ENCODE assay signal across 1 cellular context in genomic region chr10:112675560-112676083, GRCh38.
TF ChIP-seq lines count a peak whose summit lies in the region.

No MANE protein-coding gene starts in this region.

TF ChIP-seq in K562, 482 proteins besides CTCF, POLR2A, EP300 and RAD21 (continued from another document):
- no peak for TF ChIP-seq ELF2 (CRISPR knock-in tag; IDR thresholded peaks at IDR 0.05)
- no peak for TF ChIP-seq FOXP4 (CRISPR knock-in tag; IDR thresholded peaks at IDR 0.05; ENCODE audit: borderline replicate concordance)
- TF ChIP-seq KLF1 (tag; IDR thresholded peaks at IDR 0.05): no peak
- TF ChIP-seq FOXJ3 (CRISPR knock-in tag; IDR thresholded peaks at IDR 0.05): no peak
- no peak for TF ChIP-seq STAG1 (CRISPR knock-in tag; IDR thresholded peaks at IDR 0.05; ENCODE audit: borderline replicate concordance)
- TF ChIP-seq CBX8 (IDR thresholded peaks at IDR 0.05; ENCODE audit: borderline replicate concordance, extremely low read depth, low read depth, low read length, poor library complexity, severe bottlenecking): no peak
- TF ChIP-seq UBTF (IDR thresholded peaks at IDR 0.05; ENCODE audit: borderline replicate concordance in 1 of 2, low read depth in 2 of 2, low read length in 2 of 2): no peak
- TF ChIP-seq ZBTB7A (IDR thresholded peaks at IDR 0.05; ENCODE audit: borderline replicate concordance, control insufficient read depth, low read depth, low read length): no peak
- no peak for TF ChIP-seq KLF10 (CRISPR knock-in tag; IDR thresholded peaks at IDR 0.05)
- peak; percentile 65 for TF ChIP-seq ARID1B (IDR thresholded peaks at IDR 0.05)
- TF ChIP-seq BMI1 (IDR thresholded peaks at IDR 0.05; ENCODE audit: low read length): no peak
- TF ChIP-seq, protein P1, sequence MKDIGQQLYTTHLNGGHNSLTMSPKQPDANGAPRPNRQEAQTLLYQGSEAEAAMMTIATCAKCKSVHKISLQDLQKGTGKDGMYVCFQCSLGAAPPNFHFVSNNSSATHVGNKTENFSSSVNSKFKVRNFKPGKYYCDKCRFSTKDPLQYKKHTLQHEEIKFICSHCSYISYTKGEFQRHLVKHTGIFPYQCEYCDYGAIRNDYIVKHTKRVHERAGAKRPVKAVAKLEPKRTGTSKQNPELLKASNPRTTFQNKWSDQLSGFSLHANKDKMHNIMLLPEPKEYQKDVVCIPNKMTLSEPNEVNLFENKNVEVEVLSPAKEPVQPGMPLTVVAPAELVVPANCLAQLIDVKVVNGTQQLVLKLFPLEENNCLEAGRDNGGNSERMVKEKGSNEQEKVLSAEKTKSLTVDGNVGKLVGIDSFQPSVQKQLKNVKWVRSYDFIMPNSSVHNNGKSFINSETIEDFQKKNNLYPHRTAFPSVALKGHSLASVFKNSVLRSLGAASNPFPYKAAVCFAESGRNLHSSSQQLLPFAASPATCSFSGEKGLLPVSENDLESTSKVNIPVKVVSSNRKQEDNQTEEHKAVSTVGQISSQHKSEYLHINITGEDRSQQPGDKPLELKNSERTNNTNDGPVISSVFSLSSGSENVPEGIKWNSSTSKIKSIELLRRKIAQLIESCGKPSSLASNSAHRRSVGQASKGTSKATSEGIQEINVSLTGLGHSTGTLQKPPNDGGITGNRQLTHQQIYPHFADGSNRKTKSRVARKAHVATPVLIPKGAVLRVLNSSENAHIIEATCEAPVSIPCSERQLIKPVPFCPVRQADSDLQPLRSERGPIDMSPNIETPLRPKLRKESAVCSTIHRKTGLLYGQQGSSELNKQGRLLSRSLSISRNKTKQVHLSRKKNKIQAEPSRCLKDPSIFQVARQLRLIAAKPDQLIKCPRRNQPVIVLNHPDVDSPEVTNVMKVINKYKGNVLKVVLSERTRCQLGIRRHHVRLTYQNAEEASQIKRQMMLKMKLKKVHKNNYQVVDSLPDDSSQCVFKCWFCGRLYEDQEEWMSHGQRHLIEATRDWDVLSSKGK (CRISPR knock-in tag; IDR thresholded peaks at IDR 0.05): no peak
- no peak for TF ChIP-seq ARID2 (IDR thresholded peaks at IDR 0.05)
- TF ChIP-seq CBX5 (IDR thresholded peaks at IDR 0.05; ENCODE audit: borderline replicate concordance, low read depth): no peak
- TF ChIP-seq RBM39 (optimal IDR thresholded peaks at IDR 0.05; ENCODE audit: low read depth, low read length): no peak
- TF ChIP-seq FOXK1 (CRISPR knock-in tag; IDR thresholded peaks at IDR 0.05; ENCODE audit: borderline replicate concordance): no peak
- no peak for TF ChIP-seq MEIS2 (IDR thresholded peaks at IDR 0.05; ENCODE audit: partially characterized antibody)
- no peak for TF ChIP-seq ZNF644 (tag; IDR thresholded peaks at IDR 0.05; ENCODE audit: low read depth)
- TF ChIP-seq BACH1 (tag; IDR thresholded peaks at IDR 0.05): no peak
- TF ChIP-seq, protein P2, sequence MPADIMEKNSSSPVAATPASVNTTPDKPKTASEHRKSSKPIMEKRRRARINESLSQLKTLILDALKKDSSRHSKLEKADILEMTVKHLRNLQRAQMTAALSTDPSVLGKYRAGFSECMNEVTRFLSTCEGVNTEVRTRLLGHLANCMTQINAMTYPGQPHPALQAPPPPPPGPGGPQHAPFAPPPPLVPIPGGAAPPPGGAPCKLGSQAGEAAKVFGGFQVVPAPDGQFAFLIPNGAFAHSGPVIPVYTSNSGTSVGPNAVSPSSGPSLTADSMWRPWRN (IDR thresholded peaks at IDR 0.05; ENCODE audit: low read depth): no peak
- no peak for TF ChIP-seq SRSF3 (IDR thresholded peaks at IDR 0.05; ENCODE audit: insufficient read depth, low read length)
- TF ChIP-seq NCOR1 (IDR thresholded peaks at IDR 0.05): 0 out of 2 replicates have a peak, but pooled peaks have one; percentile 14
- no peak for TF ChIP-seq ZNF121 (CRISPR knock-in tag; conservative IDR thresholded peaks at IDR 0.05)
- TF ChIP-seq, protein P3, sequence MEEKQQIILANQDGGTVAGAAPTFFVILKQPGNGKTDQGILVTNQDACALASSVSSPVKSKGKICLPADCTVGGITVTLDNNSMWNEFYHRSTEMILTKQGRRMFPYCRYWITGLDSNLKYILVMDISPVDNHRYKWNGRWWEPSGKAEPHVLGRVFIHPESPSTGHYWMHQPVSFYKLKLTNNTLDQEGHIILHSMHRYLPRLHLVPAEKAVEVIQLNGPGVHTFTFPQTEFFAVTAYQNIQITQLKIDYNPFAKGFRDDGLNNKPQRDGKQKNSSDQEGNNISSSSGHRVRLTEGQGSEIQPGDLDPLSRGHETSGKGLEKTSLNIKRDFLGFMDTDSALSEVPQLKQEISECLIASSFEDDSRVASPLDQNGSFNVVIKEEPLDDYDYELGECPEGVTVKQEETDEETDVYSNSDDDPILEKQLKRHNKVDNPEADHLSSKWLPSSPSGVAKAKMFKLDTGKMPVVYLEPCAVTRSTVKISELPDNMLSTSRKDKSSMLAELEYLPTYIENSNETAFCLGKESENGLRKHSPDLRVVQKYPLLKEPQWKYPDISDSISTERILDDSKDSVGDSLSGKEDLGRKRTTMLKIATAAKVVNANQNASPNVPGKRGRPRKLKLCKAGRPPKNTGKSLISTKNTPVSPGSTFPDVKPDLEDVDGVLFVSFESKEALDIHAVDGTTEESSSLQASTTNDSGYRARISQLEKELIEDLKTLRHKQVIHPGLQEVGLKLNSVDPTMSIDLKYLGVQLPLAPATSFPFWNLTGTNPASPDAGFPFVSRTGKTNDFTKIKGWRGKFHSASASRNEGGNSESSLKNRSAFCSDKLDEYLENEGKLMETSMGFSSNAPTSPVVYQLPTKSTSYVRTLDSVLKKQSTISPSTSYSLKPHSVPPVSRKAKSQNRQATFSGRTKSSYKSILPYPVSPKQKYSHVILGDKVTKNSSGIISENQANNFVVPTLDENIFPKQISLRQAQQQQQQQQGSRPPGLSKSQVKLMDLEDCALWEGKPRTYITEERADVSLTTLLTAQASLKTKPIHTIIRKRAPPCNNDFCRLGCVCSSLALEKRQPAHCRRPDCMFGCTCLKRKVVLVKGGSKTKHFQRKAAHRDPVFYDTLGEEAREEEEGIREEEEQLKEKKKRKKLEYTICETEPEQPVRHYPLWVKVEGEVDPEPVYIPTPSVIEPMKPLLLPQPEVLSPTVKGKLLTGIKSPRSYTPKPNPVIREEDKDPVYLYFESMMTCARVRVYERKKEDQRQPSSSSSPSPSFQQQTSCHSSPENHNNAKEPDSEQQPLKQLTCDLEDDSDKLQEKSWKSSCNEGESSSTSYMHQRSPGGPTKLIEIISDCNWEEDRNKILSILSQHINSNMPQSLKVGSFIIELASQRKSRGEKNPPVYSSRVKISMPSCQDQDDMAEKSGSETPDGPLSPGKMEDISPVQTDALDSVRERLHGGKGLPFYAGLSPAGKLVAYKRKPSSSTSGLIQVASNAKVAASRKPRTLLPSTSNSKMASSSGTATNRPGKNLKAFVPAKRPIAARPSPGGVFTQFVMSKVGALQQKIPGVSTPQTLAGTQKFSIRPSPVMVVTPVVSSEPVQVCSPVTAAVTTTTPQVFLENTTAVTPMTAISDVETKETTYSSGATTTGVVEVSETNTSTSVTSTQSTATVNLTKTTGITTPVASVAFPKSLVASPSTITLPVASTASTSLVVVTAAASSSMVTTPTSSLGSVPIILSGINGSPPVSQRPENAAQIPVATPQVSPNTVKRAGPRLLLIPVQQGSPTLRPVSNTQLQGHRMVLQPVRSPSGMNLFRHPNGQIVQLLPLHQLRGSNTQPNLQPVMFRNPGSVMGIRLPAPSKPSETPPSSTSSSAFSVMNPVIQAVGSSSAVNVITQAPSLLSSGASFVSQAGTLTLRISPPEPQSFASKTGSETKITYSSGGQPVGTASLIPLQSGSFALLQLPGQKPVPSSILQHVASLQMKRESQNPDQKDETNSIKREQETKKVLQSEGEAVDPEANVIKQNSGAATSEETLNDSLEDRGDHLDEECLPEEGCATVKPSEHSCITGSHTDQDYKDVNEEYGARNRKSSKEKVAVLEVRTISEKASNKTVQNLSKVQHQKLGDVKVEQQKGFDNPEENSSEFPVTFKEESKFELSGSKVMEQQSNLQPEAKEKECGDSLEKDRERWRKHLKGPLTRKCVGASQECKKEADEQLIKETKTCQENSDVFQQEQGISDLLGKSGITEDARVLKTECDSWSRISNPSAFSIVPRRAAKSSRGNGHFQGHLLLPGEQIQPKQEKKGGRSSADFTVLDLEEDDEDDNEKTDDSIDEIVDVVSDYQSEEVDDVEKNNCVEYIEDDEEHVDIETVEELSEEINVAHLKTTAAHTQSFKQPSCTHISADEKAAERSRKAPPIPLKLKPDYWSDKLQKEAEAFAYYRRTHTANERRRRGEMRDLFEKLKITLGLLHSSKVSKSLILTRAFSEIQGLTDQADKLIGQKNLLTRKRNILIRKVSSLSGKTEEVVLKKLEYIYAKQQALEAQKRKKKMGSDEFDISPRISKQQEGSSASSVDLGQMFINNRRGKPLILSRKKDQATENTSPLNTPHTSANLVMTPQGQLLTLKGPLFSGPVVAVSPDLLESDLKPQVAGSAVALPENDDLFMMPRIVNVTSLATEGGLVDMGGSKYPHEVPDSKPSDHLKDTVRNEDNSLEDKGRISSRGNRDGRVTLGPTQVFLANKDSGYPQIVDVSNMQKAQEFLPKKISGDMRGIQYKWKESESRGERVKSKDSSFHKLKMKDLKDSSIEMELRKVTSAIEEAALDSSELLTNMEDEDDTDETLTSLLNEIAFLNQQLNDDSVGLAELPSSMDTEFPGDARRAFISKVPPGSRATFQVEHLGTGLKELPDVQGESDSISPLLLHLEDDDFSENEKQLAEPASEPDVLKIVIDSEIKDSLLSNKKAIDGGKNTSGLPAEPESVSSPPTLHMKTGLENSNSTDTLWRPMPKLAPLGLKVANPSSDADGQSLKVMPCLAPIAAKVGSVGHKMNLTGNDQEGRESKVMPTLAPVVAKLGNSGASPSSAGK (IDR thresholded peaks at IDR 0.05): no peak
- peak; percentile 62 for TF ChIP-seq CBFA2T3 (IDR thresholded peaks at IDR 0.05)
- TF ChIP-seq, protein P4, sequence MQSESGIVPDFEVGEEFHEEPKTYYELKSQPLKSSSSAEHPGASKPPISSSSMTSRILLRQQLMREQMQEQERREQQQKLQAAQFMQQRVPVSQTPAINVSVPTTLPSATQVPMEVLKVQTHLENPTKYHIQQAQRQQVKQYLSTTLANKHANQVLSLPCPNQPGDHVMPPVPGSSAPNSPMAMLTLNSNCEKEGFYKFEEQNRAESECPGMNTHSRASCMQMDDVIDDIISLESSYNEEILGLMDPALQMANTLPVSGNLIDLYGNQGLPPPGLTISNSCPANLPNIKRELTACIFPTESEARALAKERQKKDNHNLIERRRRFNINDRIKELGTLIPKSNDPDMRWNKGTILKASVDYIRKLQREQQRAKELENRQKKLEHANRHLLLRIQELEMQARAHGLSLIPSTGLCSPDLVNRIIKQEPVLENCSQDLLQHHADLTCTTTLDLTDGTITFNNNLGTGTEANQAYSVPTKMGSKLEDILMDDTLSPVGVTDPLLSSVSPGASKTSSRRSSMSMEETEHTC (IDR thresholded peaks at IDR 0.05): no peak
- no peak for TF ChIP-seq ZNF778 (CRISPR knock-in tag; IDR thresholded peaks at IDR 0.05)
- TF ChIP-seq, protein P5, sequence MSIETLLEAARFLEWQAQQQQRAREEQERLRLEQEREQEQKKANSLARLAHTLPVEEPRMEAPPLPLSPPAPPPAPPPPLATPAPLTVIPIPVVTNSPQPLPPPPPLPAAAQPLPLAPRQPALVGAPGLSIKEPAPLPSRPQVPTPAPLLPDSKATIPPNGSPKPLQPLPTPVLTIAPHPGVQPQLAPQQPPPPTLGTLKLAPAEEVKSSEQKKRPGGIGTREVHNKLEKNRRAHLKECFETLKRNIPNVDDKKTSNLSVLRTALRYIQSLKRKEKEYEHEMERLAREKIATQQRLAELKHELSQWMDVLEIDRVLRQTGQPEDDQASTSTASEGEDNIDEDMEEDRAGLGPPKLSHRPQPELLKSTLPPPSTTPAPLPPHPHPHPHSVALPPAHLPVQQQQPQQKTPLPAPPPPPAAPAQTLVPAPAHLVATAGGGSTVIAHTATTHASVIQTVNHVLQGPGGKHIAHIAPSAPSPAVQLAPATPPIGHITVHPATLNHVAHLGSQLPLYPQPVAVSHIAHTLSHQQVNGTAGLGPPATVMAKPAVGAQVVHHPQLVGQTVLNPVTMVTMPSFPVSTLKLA (conservative IDR thresholded peaks at IDR 0.05): no peak
- TF ChIP-seq ILK (tag; IDR thresholded peaks at IDR 0.05; ENCODE audit: borderline replicate concordance, low read depth): no peak
- TF ChIP-seq ELK3 (CRISPR knock-in tag; IDR thresholded peaks at IDR 0.05): no peak
- TF ChIP-seq FOXJ2 (tag; IDR thresholded peaks at IDR 0.05): no peak
- peak; percentile 41 for TF ChIP-seq CBFA2T2 (conservative IDR thresholded peaks at IDR 0.05)
